In genomic region chr22:46654426-46654825, GRCh38 we compare ENCODE assay signal across 20 cellular contexts.
"Had no signal": no experiment of that assay in that cellular context is flagged by ENCODE, and none has a peak within 500 bp of the region (broad histone marks: within the 10 kb centered on the region; RNA-seq: fewer than 3 reads in every experiment).

No MANE protein-coding gene starts in this region.

- H3K27me3 ChIP-seq: dorsolateral prefrontal cortex, sigmoid colon, tibial nerve had no signal

- H3K27ac Mint-ChIP-seq: activated CD8-positive, alpha-beta memory T cell treated with anti-CD3 and anti-CD28 coated beads, Interleukin-2, amount 10 ng/mL, durations not matched to agents 7 days and 5 days; mesothelial cell of epicardium; natural killer cell treated with Interleukin-12 subunit alpha and Interleukin-12 subunit beta and Interleukin-15 and Interleukin-18, amount 100 ng/mL, for 72 hours; T-cell had no signal

- H3K9me3 Mint-ChIP-seq: activated naive CD8-positive, alpha-beta T cell treated with anti-CD3 and anti-CD28 coated beads for 36 hours; endodermal cell; mesothelial cell of epicardium; natural killer cell treated with Interleukin-12 subunit alpha and Interleukin-12 subunit beta and Interleukin-15 and Interleukin-18, amount 100 ng/mL, for 72 hours; T-cell had no signal

- H3K4me3 ChIP-seq: dorsolateral prefrontal cortex, lung, sigmoid colon, tibial nerve had no signal

- H3K27ac ChIP-seq: epithelial cell of prostate, parathyroid adenoma, sigmoid colon, tibial nerve had no signal

- DNase-seq: activated CD4-positive, CD25-positive, alpha-beta regulatory T cell; activated CD8-positive, alpha-beta memory T cell treated with anti-CD3 and anti-CD28 coated beads, Interleukin-2, amount 10 ng/mL, durations not matched to agents 7 days and 5 days; activated effector memory CD4-positive, alpha-beta T cell treated with anti-CD3 and anti-CD28 coated beads, Interleukin-2, amount 50 U/mL, for 16 hours; activated naive CD8-positive, alpha-beta T cell treated with anti-CD3 and anti-CD28 coated beads for 36 hours; amygdala; dorsolateral prefrontal cortex; endodermal cell; foreskin fibroblast; islet precursor cell; sigmoid colon; stimulated activated CD4-positive, alpha-beta T cell treated with anti-CD3 and anti-CD28 coated beads, Interleukin-4, amount 100 ng/mL, for 24 hours; stimulated activated naive CD4-positive, alpha-beta T cell; T-cell had no signal

- H3K36me3 ChIP-seq: sigmoid colon had no signal

- H3K4me3 Mint-ChIP-seq: activated CD8-positive, alpha-beta memory T cell treated with anti-CD3 and anti-CD28 coated beads, Interleukin-2, amount 10 ng/mL, durations not matched to agents 7 days and 5 days; activated naive CD8-positive, alpha-beta T cell treated with anti-CD3 and anti-CD28 coated beads for 36 hours; endodermal cell; mesothelial cell of epicardium; natural killer cell treated with Interleukin-12 subunit alpha and Interleukin-12 subunit beta and Interleukin-15 and Interleukin-18, amount 100 ng/mL, for 72 hours; T-cell had no signal

- H3K9ac ChIP-seq: parathyroid adenoma had no signal

- ATAC-seq: SK-N-SH treated with all-trans-retinoic acid at 6 μM for 48 hours, T-cell had no signal

- H2AFZ ChIP-seq: parathyroid adenoma had no signal

- H3K9me3 ChIP-seq: sigmoid colon, tibial nerve had no signal

- H3K36me3 Mint-ChIP-seq: activated CD8-positive, alpha-beta memory T cell treated with anti-CD3 and anti-CD28 coated beads, Interleukin-2, amount 10 ng/mL, durations not matched to agents 7 days and 5 days; activated naive CD8-positive, alpha-beta T cell treated with anti-CD3 and anti-CD28 coated beads for 36 hours; mesothelial cell of epicardium; natural killer cell treated with Interleukin-12 subunit alpha and Interleukin-12 subunit beta and Interleukin-15 and Interleukin-18, amount 100 ng/mL, for 72 hours; T-cell had no signal

- H3K4me1 ChIP-seq: parathyroid adenoma had no signal

- H3K27me3 Mint-ChIP-seq: activated CD8-positive, alpha-beta memory T cell treated with anti-CD3 and anti-CD28 coated beads, Interleukin-2, amount 10 ng/mL, durations not matched to agents 7 days and 5 days; activated naive CD8-positive, alpha-beta T cell treated with anti-CD3 and anti-CD28 coated beads for 36 hours; natural killer cell treated with Interleukin-12 subunit alpha and Interleukin-12 subunit beta and Interleukin-15 and Interleukin-18, amount 100 ng/mL, for 72 hours; T-cell had no signal
